Comparison of ENCODE assay signal across 16 cellular contexts in the genomic region with DNA sequence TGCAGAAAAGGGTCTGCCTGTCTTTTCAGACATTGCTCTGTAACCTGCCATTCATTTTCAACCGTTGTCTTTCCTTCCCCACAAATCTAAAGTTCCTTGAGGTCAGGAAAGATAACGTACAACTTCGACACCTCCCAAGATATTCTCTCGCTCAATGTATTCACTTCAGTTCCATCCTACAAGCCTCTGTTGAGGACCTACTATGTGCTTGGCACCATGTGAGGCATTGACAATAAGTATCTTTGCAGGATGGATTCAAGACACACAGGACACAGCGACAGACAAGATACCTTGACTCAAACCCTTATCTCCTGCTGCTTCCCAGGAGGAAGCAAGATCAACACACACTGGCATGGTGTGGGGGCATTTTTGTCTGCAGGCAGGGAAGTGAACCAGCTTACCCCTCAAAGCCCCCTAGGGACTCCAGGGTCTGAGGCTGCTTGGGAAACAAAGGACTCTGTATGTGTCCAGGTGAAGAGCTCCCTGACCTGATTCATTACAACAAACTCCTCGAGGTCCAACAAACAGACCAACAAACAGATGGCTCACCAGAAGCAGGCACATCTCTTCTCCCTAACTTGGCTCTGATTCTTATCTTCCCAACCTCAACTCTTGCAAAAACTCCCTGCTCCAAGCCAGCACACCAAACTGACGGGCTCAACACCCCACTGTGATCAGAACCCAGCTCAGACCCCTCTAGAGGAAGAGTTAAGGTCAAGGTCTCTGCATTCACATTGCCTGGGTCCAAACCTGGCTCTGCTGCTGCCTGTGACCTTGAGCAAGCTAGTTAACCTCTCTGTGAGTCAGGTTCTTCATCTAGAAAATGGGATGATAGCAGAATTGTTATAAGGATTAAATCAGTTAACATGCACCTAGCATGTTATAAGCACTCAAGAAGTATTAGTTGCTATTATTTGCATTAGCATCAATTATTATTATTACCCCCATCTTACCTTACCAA. TPM values are rescaled to one million over a fixed set of nuclear protein-coding genes. Genes with fewer than 3 reads are reported as not detected.
DNase-seq lines count a peak whose midpoint lies in the region; ATAC-seq and TF ChIP-seq lines count a peak whose summit lies in the region.
"Had no signal": no experiment of that assay in that cellular context is flagged by ENCODE, and none has a peak within 500 bp of the region (broad histone marks: within the 10 kb centered on the region; RNA-seq: fewer than 3 reads in every experiment).

No MANE protein-coding gene starts in this region.

- no peaks in the 10 kb centered on the region for H3K9me3 ChIP-seq in mammary epithelial cell (replicated peaks; ENCODE audit: insufficient read depth, low read length)
- no peaks in the 10 kb centered on the region for H3K9me3 ChIP-seq in lung (ENCODE audit: control insufficient read depth in 2 of 2, insufficient read depth in 1 of 2, low read length in 1 of 2)
- H3K9me3 ChIP-seq in upper lobe of left lung = no peaks in the 10 kb centered on the region
- no peaks in the 10 kb centered on the region for H3K9me3 ChIP-seq in A673 (ENCODE audit: low read depth, low read length, poor library complexity, severe bottlenecking)

- H3K36me3 ChIP-seq in mammary epithelial cell (ENCODE audit: insufficient read depth, low read length) = no peaks in the 10 kb centered on the region
- peaks cover 0 to 2% of the 10 kb centered on the region in 2 donors for H3K36me3 ChIP-seq in lung (ENCODE audit: control insufficient read depth in 2 of 2, insufficient read depth in 2 of 2, low read length in 2 of 2)
- H3K36me3 ChIP-seq in upper lobe of left lung = no peaks in the 10 kb centered on the region
- H3K36me3 ChIP-seq in A673 (ENCODE audit: insufficient read depth, low read length, poor library complexity, severe bottlenecking) = no peaks in the 10 kb centered on the region
- H3K36me3 ChIP-seq: WERI-Rb-1 had no signal

- H3K27me3 Mint-ChIP-seq in MCF 10A (ENCODE audit: insufficient read depth, unreplicated experiment) = no peaks in the 10 kb centered on the region

- intact Hi-C loops in mammary epithelial cell (cut with micrococcal nuclease) (loop anchor here (1.0 to 5.0 kb wide), 2 partner anchors 20 to 55 kb away; no protein-coding TSS in a partner anchor), MCF 10A (cut with micrococcal nuclease) (no loop called here), A673 (cut with micrococcal nuclease; ENCODE audit: unreplicated experiment) (no loop called here), posterior cingulate gyrus (cut with DNase I) (loop anchor here (10.0 kb wide), 2 partner anchors 172 to 208 kb away; a partner anchor contains a TSS)

- dilution Hi-C loops in mammary epithelial cell (cut with HindIII; ENCODE audit: low sequenced_read_pairs) = loop anchor here (10.0 kb wide), 1 partner anchor 178 kb away; no protein-coding TSS in a partner anchor

- peak overlapping the region; percentile 25 for H3K4me2 ChIP-seq in mammary epithelial cell (ENCODE audit: insufficient read depth, low read depth, low read length)

- no peaks in the 10 kb centered on the region for H3K27me3 ChIP-seq in mammary epithelial cell (ENCODE audit: insufficient read depth, low read length)
- H3K27me3 ChIP-seq in lung (ENCODE audit: control insufficient read depth, insufficient read depth) = no peaks in the 10 kb centered on the region
- no peaks in the 10 kb centered on the region for H3K27me3 ChIP-seq in upper lobe of left lung
- H3K27me3 ChIP-seq in A673 (replicated peaks; ENCODE audit: insufficient read depth, low read depth, low read length, poor library complexity) = peaks cover 12% of the 10 kb centered on the region

- H3K9ac ChIP-seq in mammary epithelial cell (ENCODE audit: insufficient read depth, low read length) = no peak overlapping the region

- peaks cover 94% of the 10 kb centered on the region for H3K79me2 ChIP-seq in mammary epithelial cell (ENCODE audit: insufficient read depth, low read length)

- H3K4me3 ChIP-seq in mammary epithelial cell (replicated peaks in 1 of 3; ENCODE audit: insufficient read depth in 1 of 3, low read depth in 2 of 3, low read length in 3 of 3) (no peak overlapping the region), lung (no peak overlapping the region), upper lobe of left lung (no peak overlapping the region), A673 (ENCODE audit: low read depth, low read length, poor library complexity, severe bottlenecking) (no peak overlapping the region)

- no peak for DNase-seq in mammary epithelial cell
- no peak for DNase-seq in MCF 10A (ENCODE audit: unreplicated experiment)
- peak; percentile 33 for DNase-seq in cerebellum (ENCODE audit: low spot score)
- no peak for DNase-seq in lung (ENCODE audit: low spot score)
- no peak for DNase-seq in upper lobe of left lung
- DNase-seq in stimulated activated CD4-positive, alpha-beta T cell treated with anti-CD3 and anti-CD28 coated beads, Interleukin-2, amount 100 ng/mL, for 48 hours = no peak
- no peak for DNase-seq in A673 (ENCODE audit: low spot score)
- DNase-seq in posterior cingulate gyrus = no peak
- DNase-seq: anterior cingulate cortex; CD4-positive, alpha-beta T cell; midbrain; NCI-H2029; NCI-H524 treated with DMSO at 0.1 percent for 48 hours; T-helper 1 cell; WERI-Rb-1 had no signal

- peaks cover 49% of the 10 kb centered on the region for H3K4me1 Mint-ChIP-seq in MCF 10A (ENCODE audit: insufficient read depth, unreplicated experiment)

- H4K20me1 ChIP-seq in mammary epithelial cell (ENCODE audit: insufficient read depth, low read length) = no peaks in the 10 kb centered on the region

- TF ChIP-seq CTCF in mammary epithelial cell (conservative IDR thresholded peaks at IDR 0.05 in 1 of 2, IDR thresholded peaks at IDR 0.05 in 1 of 2; ENCODE audit: extremely low read depth in 1 of 2, insufficient read depth in 1 of 2, low read depth in 1 of 2, low read length in 2 of 2) = no peak
- no peak for TF ChIP-seq CTCF in MCF 10A (IDR thresholded peaks at IDR 0.05; ENCODE audit: unreplicated experiment)
- no peak for TF ChIP-seq CTCF in lung (IDR thresholded peaks at IDR 0.05; ENCODE audit: control extremely low read depth, extremely low read depth)
- no peak for TF ChIP-seq CTCF in upper lobe of left lung (IDR thresholded peaks at IDR 0.05)
- TF ChIP-seq CTCF in A673 (conservative IDR thresholded peaks at IDR 0.05; ENCODE audit: low read depth, low read length) = no peak

- no peak for TF ChIP-seq EP300 in upper lobe of left lung (IDR thresholded peaks at IDR 0.05)

- H3K4me1 ChIP-seq in mammary epithelial cell (ENCODE audit: insufficient read depth, low read length) = peaks cover 54% of the 10 kb centered on the region
- peaks cover 18 to 38% of the 10 kb centered on the region in 2 donors for H3K4me1 ChIP-seq in lung (ENCODE audit: control insufficient read depth in 2 of 2, insufficient read depth in 2 of 2, low read length in 2 of 2)
- H3K4me1 ChIP-seq in upper lobe of left lung = peaks cover 8 to 20% (median 13%) of the 10 kb centered on the region in 4 donors
- H3K4me1 ChIP-seq in A673 (ENCODE audit: insufficient read depth, low read length, poor library complexity, severe bottlenecking) = no peaks in the 10 kb centered on the region

- POLR2A ChIA-PET in MCF 10A (lab: Yijun Ruan, JAX) = interaction anchor here (0.7 to 5.0 kb wide), 5 partner anchors 19 to 716 kb away, joined by 3 to 59 read pairs (median 4); no protein-coding TSS in a partner anchor
- POLR2A ChIA-PET in A673 (lab: Charles Lee; ENCODE audit: low non-redundant PET) = no interaction called here

- H3K4me3 Mint-ChIP-seq in MCF 10A (ENCODE audit: unreplicated experiment) = no peak overlapping the region
- H3K4me3 Mint-ChIP-seq: CD4-positive, alpha-beta T cell had no signal

- 93% methylated on average over 7 of the region's 7 CpGs for WGBS in mammary epithelial cell (ENCODE audit: low coverage, missing lambda C conversion rate)
- 79 to 81% methylated on average over 7 of the region's 7 CpGs for WGBS in lung, 2 donors
- 69 to 75% methylated on average over 7 of the region's 7 CpGs for WGBS in upper lobe of left lung, 2 donors

- no peak overlapping the region for H3K27ac Mint-ChIP-seq in MCF 10A (ENCODE audit: low read depth, unreplicated experiment)
- H3K27ac Mint-ChIP-seq: activated T-helper 2 cell treated with anti-CD3 and anti-CD28 coated beads, Interferon-gamma antibody, Interleukin-2, Interleukin-4, amounts not matched to agents 10 μg/mL and 5 μg/mL and 100 μg/mL, durations not matched to agents 14 hours and 24 hours and 36 hours; CD4-positive, alpha-beta T cell had no signal

- TF ChIP-seq POLR2A in upper lobe of left lung (IDR thresholded peaks at IDR 0.05) = no peak

- in situ Hi-C loops in mammary epithelial cell (cut with MboI; ENCODE audit: low sequenced_read_pairs in 2 of 2) = loop anchor here (5.0 to 10.0 kb wide), 3 partner anchors 425 to 705 kb away; no protein-coding TSS in a partner anchor

- H3K27ac ChIP-seq in mammary epithelial cell (ENCODE audit: insufficient read depth, low read depth, low read length) = no peak overlapping the region
- H3K27ac ChIP-seq in lung (ENCODE audit: low read depth in 1 of 2, low read length in 1 of 2) = peak overlapping the region; percentile 42 to 71
- H3K27ac ChIP-seq in upper lobe of left lung = peak overlapping the region in 3 of 4 donors; percentile 16 to 28 (median 25)
- H3K27ac ChIP-seq in A673 (ENCODE audit: low read depth, low read length, poor library complexity, severe bottlenecking) = no peak overlapping the region
- H3K27ac ChIP-seq: WERI-Rb-1 had no signal

- ATAC-seq in lung (ENCODE audit: insufficient read depth, low FRiP score) (no peak), upper lobe of left lung (ENCODE audit: low FRiP score in 2 of 2) (no peak)

- H2AFZ ChIP-seq in mammary epithelial cell (ENCODE audit: low read depth, low read length) = no peak overlapping the region

- H3K9me3 Mint-ChIP-seq in MCF 10A (ENCODE audit: unreplicated experiment) = no peaks in the 10 kb centered on the region
- H3K9me3 Mint-ChIP-seq: activated T-helper 2 cell treated with anti-CD3 and anti-CD28 coated beads, Interferon-gamma antibody, Interleukin-2, Interleukin-4, amounts not matched to agents 10 μg/mL and 5 μg/mL and 100 μg/mL, durations not matched to agents 14 hours and 24 hours and 36 hours; CD4-positive, alpha-beta T cell had no signal

- CTCF ChIA-PET in mammary epithelial cell (lab: Charles Lee; ENCODE audit: low non-redundant PET) (interaction anchor here (0.6 kb wide), 1 partner anchor 30 kb away, joined by 3 read pairs; no protein-coding TSS in a partner anchor), MCF 10A (lab: Yijun Ruan, JAX) (interaction anchor here (1.3 to 6.9 kb wide), 4 partner anchors 15 to 728 kb away, joined by 4 to 115 read pairs (median 26); no protein-coding TSS in a partner anchor), A673 (lab: Charles Lee) (no interaction called here)

- no TSS peak for BruUV-seq in mammary epithelial cell (replicated peaks; lab: Mats Ljungman, UMichigan)
- no TSS peak for BruUV-seq in MCF 10A (replicated peaks; lab: Mats Ljungman, UMichigan)
- no TSS peak for BruUV-seq in A673 (replicated peaks; lab: Mats Ljungman, UMichigan)

- H3K36me3 Mint-ChIP-seq in MCF 10A (ENCODE audit: insufficient read depth, unreplicated experiment) = no peaks in the 10 kb centered on the region

RNA-seq across cellular contexts. Expression of a gene that starts 6.3 kb away (rescaled TPM):
- total RNA-seq in mammary epithelial cell (10 to 100 TPM; 12.5 to 39.8 TPM), MCF 10A (2022) (2.6 and 3.4 TPM in 2 replicates), cerebellum (43.6 TPM), lung (10 to 100 TPM; 13.0 to 14.1 TPM), upper lobe of left lung (10 to 100 TPM in 4 of 6 donors, 1 to 10 TPM in 2; 7.1 to 28.7 (median 10.9) TPM), A673 (2021) (1.3 and 1.6 TPM in 2 replicates)
- polyA plus RNA-seq in mammary epithelial cell (7.4 TPM), lung (1 to 10 TPM; 2.9 to 5.5 TPM)
- polyA minus RNA-seq in mammary epithelial cell = 21.2 TPM

Comparison
In these comparisons a context has a peak if more than half of its experiments do, and no peak if none do; other contexts are left out.
1. intact Hi-C loops: an anchor here in mammary epithelial cell (1.0 to 5.0 kb wide) and posterior cingulate gyrus (10.0 kb wide); none called in MCF 10A and A673.
2. H3K27ac ChIP-seq: peak in lung (2 of 2) and upper lobe of left lung (3 of 4); none in mammary epithelial cell (single experiment) and A673 (single experiment).